16 cellular contexts compared by ENCODE assay signal in the genomic region with DNA sequence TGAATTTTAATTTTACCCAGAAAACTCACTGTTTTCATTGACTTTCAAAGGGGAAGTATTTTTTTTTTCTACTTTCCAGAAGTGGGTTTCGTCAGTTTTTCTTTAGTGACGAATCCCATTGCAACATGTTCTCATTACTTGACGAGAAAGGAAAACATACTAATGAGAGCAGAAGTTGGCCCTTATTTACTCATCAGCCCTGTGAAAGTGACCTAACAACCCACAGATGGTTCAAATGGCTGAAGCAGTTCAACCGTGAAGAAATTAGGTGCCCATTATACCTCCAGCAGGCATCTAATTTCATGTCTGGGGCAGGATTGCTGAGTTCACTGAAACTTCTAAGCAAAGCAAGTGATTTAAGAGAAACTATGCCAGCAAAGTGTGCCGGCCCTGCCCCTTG. TPM values are rescaled to one million over a fixed set of nuclear protein-coding genes. Genes with fewer than 3 reads are reported as not detected.
DNase-seq lines count a peak whose midpoint lies in the region; ATAC-seq and TF ChIP-seq lines count a peak whose summit lies in the region.
"Had no signal": no experiment of that assay in that cellular context is flagged by ENCODE, and none has a peak within 500 bp of the region (broad histone marks: within the 10 kb centered on the region; RNA-seq: fewer than 3 reads in every experiment).

No MANE protein-coding gene starts in this region.

- whole genome bisulfite sequencing in trophoblast cell (ENCODE audit: extremely low coverage, insufficient coverage, insufficient read length) = no CpG with 5 or more reads among the region's 5 CpGs

- H4K12ac ChIP-seq in trophoblast cell (ENCODE audit: low read depth, low read length) = no peak overlapping the region

- H3K23ac ChIP-seq in trophoblast cell (ENCODE audit: low read length) = no peak overlapping the region

- no peaks in the 10 kb centered on the region for H3K4me1 Mint-ChIP-seq in progenitor cell of endocrine pancreas (ENCODE audit: low read depth)

- TF ChIP-seq CTCF in fibroblast of mammary gland (conservative IDR thresholded peaks at IDR 0.05; ENCODE audit: control insufficient read depth, insufficient read depth, low read depth, low read length) (no peak), progenitor cell of endocrine pancreas (IDR thresholded peaks at IDR 0.05; ENCODE audit: unreplicated experiment) (no peak)

- no peak overlapping the region for H2AFZ ChIP-seq in trophoblast cell (ENCODE audit: insufficient read depth, low read length, poor library complexity)
- H2AFZ ChIP-seq: GM23248 had no signal

- no peaks in the 10 kb centered on the region for H3K79me2 ChIP-seq in trophoblast cell (ENCODE audit: control insufficient read depth, insufficient read depth, low read length, poor library complexity)

- no peak overlapping the region for H3K4me3 ChIP-seq in fibroblast of mammary gland (ENCODE audit: control insufficient read depth, low read depth, low read length)
- H3K4me3 ChIP-seq in trophoblast cell (ENCODE audit: low read depth, low read length) = no peak overlapping the region
- H3K4me3 ChIP-seq: GM23248 had no signal

- H4K91ac ChIP-seq in trophoblast cell (ENCODE audit: low read depth, low read length) = no peak overlapping the region

- no peaks in the 10 kb centered on the region for H3K9me3 ChIP-seq in trophoblast cell (ENCODE audit: insufficient read depth, low read depth, low read length)

- H3K27me3 ChIP-seq in trophoblast cell (ENCODE audit: insufficient read depth, low read length) = no peaks in the 10 kb centered on the region

- H3K4me1 ChIP-seq in trophoblast cell (ENCODE audit: control insufficient read depth in 1 of 2, insufficient read depth in 2 of 2, low read length in 2 of 2) = peaks cover 3 to 4% of the 10 kb centered on the region in 2 experiments

- H2AK5ac ChIP-seq in trophoblast cell (ENCODE audit: low read length) = no peak overlapping the region

- peak overlapping the region; percentile 70 for H3K14ac ChIP-seq in trophoblast cell (ENCODE audit: low read length)

- no peaks in the 10 kb centered on the region for H3K79me1 ChIP-seq in trophoblast cell (ENCODE audit: low read length)

- H3K27me3 Mint-ChIP-seq in progenitor cell of endocrine pancreas = peaks cover 6% of the 10 kb centered on the region
- H3K27me3 Mint-ChIP-seq: type B pancreatic cell had no signal

- ATAC-seq in GM21528 (IDR thresholded peaks at IDR 0.05; ENCODE audit: low FRiP score, unreplicated experiment) = no peak

- H2BK12ac ChIP-seq in trophoblast cell (ENCODE audit: low read length) = no peak overlapping the region

- no peak overlapping the region for H3K4ac ChIP-seq in trophoblast cell (ENCODE audit: low read depth, low read length)

- DNase-seq in NCI-H1105 treated with DMSO at 0.1 percent for 48 hours (lab: John Stamatoyannopoulos, UW) = peak; percentile 7
- DNase-seq in NCI-H1105 (lab: John Stamatoyannopoulos, UW) = no peak
- peak; percentile 70 to 98 for DNase-seq in NOMO-1 (lab: John Stamatoyannopoulos, UW; ENCODE audit: unreplicated experiment in 2 of 2)
- peak; percentile 73 for DNase-seq in fibroblast of mammary gland (ENCODE audit: low read depth)
- peak; percentile 69 to 95 for DNase-seq in trophoblast cell
- DNase-seq in activated CD4-positive, alpha-beta T cell treated with anti-CD3 and anti-CD28 coated beads, Interleukin-2, amount 50 U/mL, for 1 hour = no peak
- no peak for DNase-seq in progenitor cell of endocrine pancreas (ENCODE audit: low spot score, unreplicated experiment)
- DNase-seq: 8988T; activated CD8-positive, alpha-beta memory T cell treated with anti-CD3 and anti-CD28 coated beads for 24 hours; activated naive CD4-positive, alpha-beta T cell; NCI-H2029 had no signal

- H2BK5ac ChIP-seq in trophoblast cell (ENCODE audit: low read depth, low read length, poor library complexity) = no peak overlapping the region

- peak overlapping the region; percentile 10 for H4K8ac ChIP-seq in trophoblast cell (ENCODE audit: low read depth, low read length)

- H2BK120ac ChIP-seq in trophoblast cell (ENCODE audit: insufficient read depth, low read length, poor library complexity) = no peak overlapping the region

- H3K9me3 Mint-ChIP-seq in progenitor cell of endocrine pancreas (ENCODE audit: low read depth) = no peaks in the 10 kb centered on the region
- H3K9me3 Mint-ChIP-seq: type B pancreatic cell had no signal

- H3K18ac ChIP-seq in trophoblast cell (ENCODE audit: low read length) = no peak overlapping the region

- H3K4me2 ChIP-seq in trophoblast cell (ENCODE audit: low read length) = no peak overlapping the region

- H3K27ac Mint-ChIP-seq in progenitor cell of endocrine pancreas = no peak overlapping the region
- H3K27ac Mint-ChIP-seq: type B pancreatic cell had no signal

- no peaks in the 10 kb centered on the region for H3K36me3 ChIP-seq in trophoblast cell (ENCODE audit: control insufficient read depth in 1 of 2, insufficient read depth in 2 of 2, low read length in 2 of 2)

- H3K9ac ChIP-seq in trophoblast cell (ENCODE audit: low read length) = no peak overlapping the region
- H3K9ac ChIP-seq: GM23248 had no signal

- no peaks in the 10 kb centered on the region for H3K36me3 Mint-ChIP-seq in progenitor cell of endocrine pancreas (ENCODE audit: insufficient read depth)
- H3K36me3 Mint-ChIP-seq: type B pancreatic cell had no signal

- no peak overlapping the region for H3K27ac ChIP-seq in trophoblast cell (ENCODE audit: low read depth, low read length)
- H3K27ac ChIP-seq: epithelial cell of prostate, GM23248 had no signal

- no peak overlapping the region for H3K4me3 Mint-ChIP-seq in progenitor cell of endocrine pancreas (ENCODE audit: low read depth)
- H3K4me3 Mint-ChIP-seq: type B pancreatic cell had no signal

RNA-seq across cellular contexts. Expression of a gene that starts 9.0 kb away (rescaled TPM):
- polyA plus RNA-seq in trophoblast cell (2013) = 0.04 and 0.08 TPM in 2 replicates
- total RNA-seq in progenitor cell of endocrine pancreas = not detected in 2 replicates
- total RNA-seq: GM23248 had no signal
- polyA plus RNA-seq: GM23248, neural cell had no signal

Comparison
In these comparisons a context has a peak if more than half of its experiments do, and no peak if none do; other contexts are left out.
1. DNase-seq: peak in NCI-H1105 treated with DMSO at 0.1 percent for 48 hours (single experiment), NOMO-1 (2 of 2), fibroblast of mammary gland (single experiment) and trophoblast cell (2 of 2); none in NCI-H1105 (single experiment), activated CD4-positive, alpha-beta T cell treated with anti-CD3 and anti-CD28 coated beads, Interleukin-2, amount 50 U/mL, for 1 hour (single experiment) and progenitor cell of endocrine pancreas (single experiment).